In the genomic region with DNA sequence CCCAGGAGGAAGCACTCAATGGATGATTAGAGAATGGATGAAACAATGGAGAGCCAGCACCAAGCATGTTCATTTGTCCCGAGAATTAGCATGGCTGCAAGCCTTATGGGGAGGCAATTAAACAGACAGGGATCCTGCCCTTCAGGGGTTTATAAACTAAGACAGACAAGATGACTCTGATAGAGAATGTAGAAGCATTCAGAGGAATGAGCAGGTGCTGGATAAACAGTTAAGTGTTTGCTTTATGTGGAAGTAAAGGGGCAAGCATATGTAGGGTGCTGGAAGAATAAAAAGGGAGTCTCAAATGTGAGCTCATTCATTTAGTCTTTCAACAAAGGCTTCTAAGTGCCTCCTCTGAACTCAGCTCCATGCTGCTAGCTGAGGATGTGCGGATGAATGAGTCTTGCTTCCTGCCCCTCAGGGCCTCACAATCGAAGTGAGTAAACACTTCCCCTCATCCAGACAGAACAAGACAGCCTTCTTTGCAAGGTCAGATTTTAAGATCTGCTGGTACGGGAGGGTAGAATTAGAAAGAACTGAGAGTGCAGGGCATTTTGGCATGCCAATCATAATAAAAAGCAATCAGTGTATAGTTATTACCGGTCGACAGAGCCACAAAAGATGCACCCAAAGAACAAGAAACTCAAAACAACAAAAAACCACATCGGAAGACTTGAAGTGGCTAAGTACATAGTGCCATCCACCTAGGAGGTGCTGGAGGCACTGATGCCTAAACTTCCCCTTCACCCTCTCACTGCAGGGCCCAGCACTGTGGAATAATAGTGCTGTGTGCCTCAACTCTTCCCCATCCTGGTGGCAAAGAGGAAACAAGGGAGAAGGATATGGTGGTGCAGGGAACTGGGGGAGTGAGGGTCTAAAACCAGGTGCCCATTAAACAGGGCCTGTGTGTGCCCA, we compare ENCODE assay signal across 2 cellular contexts.
TF ChIP-seq lines count a peak whose summit lies in the region.

No MANE protein-coding gene starts in this region.

TF ChIP-seq in SK-N-SH treated with all-trans-retinoic acid at 6 μM for 48 hours, 23 proteins besides CTCF, POLR2A, EP300 and RAD21 (continued from another document):
- TF ChIP-seq CSDC2 (CRISPR knock-in tag; IDR thresholded peaks at IDR 0.05), result no peak
- peak; percentile 83 for TF ChIP-seq ZNF70 (CRISPR knock-in tag; IDR thresholded peaks at IDR 0.05)
TF ChIP-seq in SK-N-SH treated with all-trans-retinoic acid at 6 μM for 48 hours: peak in this region for 1.

TF ChIP-seq in SK-N-SH, 30 proteins besides CTCF, POLR2A, EP300 and RAD21 (continued from another document):
- TF ChIP-seq FOSL2 (IDR thresholded peaks at IDR 0.05; ENCODE audit: borderline replicate concordance, low read depth) (no peak), FOXM1 (IDR thresholded peaks at IDR 0.05; ENCODE audit: low read depth) (no peak), MEF2A (IDR thresholded peaks at IDR 0.05; ENCODE audit: borderline replicate concordance, low read depth) (no peak), NRF1 (IDR thresholded peaks at IDR 0.05; ENCODE audit: low read depth, low read length) (no peak), TAF1 (IDR thresholded peaks at IDR 0.05; ENCODE audit: borderline replicate concordance, low read depth, low read length) (no peak), RFX5 (IDR thresholded peaks at IDR 0.05; ENCODE audit: low read length) (no peak), SIN3A (IDR thresholded peaks at IDR 0.05; ENCODE audit: borderline replicate concordance, low read depth, low read length) (no peak), POLR2AphosphoS5 (IDR thresholded peaks at IDR 0.05; ENCODE audit: low read depth, low read length) (no peak), CHD2 (IDR thresholded peaks at IDR 0.05; ENCODE audit: low read length, partially characterized antibody) (no peak), TEAD4 (IDR thresholded peaks at IDR 0.05; ENCODE audit: borderline replicate concordance, insufficient read depth) (no peak), JUND (IDR thresholded peaks at IDR 0.05) (no peak)
- TF ChIP-seq, protein P1, sequence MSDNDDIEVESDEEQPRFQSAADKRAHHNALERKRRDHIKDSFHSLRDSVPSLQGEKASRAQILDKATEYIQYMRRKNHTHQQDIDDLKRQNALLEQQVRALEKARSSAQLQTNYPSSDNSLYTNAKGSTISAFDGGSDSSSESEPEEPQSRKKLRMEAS (IDR thresholded peaks at IDR 0.05; ENCODE audit: low read depth), result no peak
TF ChIP-seq in SK-N-SH: peak in this region for 0.
